In genomic region chr22:43953988-43954771, GRCh38 we compare ENCODE assay signal across 8 cellular contexts. TPM values are rescaled to one million over a fixed set of nuclear protein-coding genes. Genes with fewer than 3 reads are reported as not detected.
A peak's percentile ranks its signal among the peaks of the same experiment; 100 is the strongest.
DNase-seq lines count a peak whose midpoint lies in the region; ATAC-seq and TF ChIP-seq lines count a peak whose summit lies in the region.

No MANE protein-coding gene starts in this region.

- H3K9ac ChIP-seq in HUES48 (ENCODE audit: low read depth, low read length) (peak overlapping the region; percentile 74; the same call in 1 of the 2 replicates), mesenchymal stem cell (ENCODE audit: low read length) (peak overlapping the region; percentile 92)

- H2AK5ac ChIP-seq in mesenchymal stem cell (ENCODE audit: low read length, severe bottlenecking): peak overlapping the region; percentile 41

- peak overlapping the region; percentile 82 for H3K27ac Mint-ChIP-seq in activated naive CD8-positive, alpha-beta T cell treated with anti-CD3 and anti-CD28 coated beads, Interleukin-2, amount 50 U/mL, for 24 hours

- H4K8ac ChIP-seq in mesenchymal stem cell (ENCODE audit: low read length): peak overlapping the region; percentile 9

- no peak for DNase-seq in AG04450 (ENCODE audit: low read depth, low spot score)
- no peak for DNase-seq in activated naive CD8-positive, alpha-beta T cell treated with anti-CD3 and anti-CD28 coated beads, Interleukin-2, amount 50 U/mL, for 24 hours
- DNase-seq in mesenchymal stem cell: no peak
- no peak for DNase-seq in posterior cingulate gyrus
- DNase-seq in middle frontal gyrus (ENCODE audit: extremely low spot score, low spot score): no peak

- no peaks in the 10 kb centered on the region for H3K9me3 Mint-ChIP-seq in activated naive CD8-positive, alpha-beta T cell treated with anti-CD3 and anti-CD28 coated beads, Interleukin-2, amount 50 U/mL, for 24 hours

- H3K4ac ChIP-seq in mesenchymal stem cell (ENCODE audit: low read depth in 1 of 2, low read length in 2 of 2): peak overlapping the region in 1 of 2 experiments; percentile 81

- peaks cover 14% of the 10 kb centered on the region for H3K79me1 ChIP-seq in mesenchymal stem cell (replicated peaks; ENCODE audit: low read length, poor library complexity, severe bottlenecking)

- H2BK5ac ChIP-seq in mesenchymal stem cell (ENCODE audit: low read depth, low read length, poor library complexity, severe bottlenecking): no peak overlapping the region

- POLR2A ChIA-PET in AG04450 (lab: Yijun Ruan, JAX): interaction anchor here (0.6 to 1.2 kb wide), 3 partner anchors 25 to 596 kb away, joined by 3 to 7 read pairs (median 3); partner anchors contain the start of gene PNPLA3

- peak overlapping the region; percentile 71 for H2BK120ac ChIP-seq in mesenchymal stem cell (ENCODE audit: low read depth, low read length)

- 63% methylated on average over 5 of the region's 7 CpGs for WGBS in mesenchymal stem cell

- no peak for TF ChIP-seq CTCF in AG04450 (IDR thresholded peaks at IDR 0.05; ENCODE audit: low read depth, low read length)

- H4K91ac ChIP-seq in mesenchymal stem cell (ENCODE audit: low read length): no peak overlapping the region

- H3K27me3 Mint-ChIP-seq in activated naive CD8-positive, alpha-beta T cell treated with anti-CD3 and anti-CD28 coated beads, Interleukin-2, amount 50 U/mL, for 24 hours: no peaks in the 10 kb centered on the region

- H3K18ac ChIP-seq in mesenchymal stem cell (ENCODE audit: low read depth in 1 of 2, low read length in 2 of 2): no peak overlapping the region

- H3K9me3 ChIP-seq in AG04450 (ENCODE audit: control insufficient read depth, insufficient read depth, low read length): no peaks in the 10 kb centered on the region; the same call in 1 of the 2 replicates
- no peaks in the 10 kb centered on the region for H3K9me3 ChIP-seq in HUES48 (ENCODE audit: control insufficient read depth, insufficient read depth, low read length)
- no peaks in the 10 kb centered on the region for H3K9me3 ChIP-seq in mesenchymal stem cell (ENCODE audit: control insufficient read depth, low read length)

- H3K14ac ChIP-seq in mesenchymal stem cell (ENCODE audit: low read length in 2 of 2): no peak overlapping the region

- peaks cover 33% of the 10 kb centered on the region for H3K4me1 Mint-ChIP-seq in activated naive CD8-positive, alpha-beta T cell treated with anti-CD3 and anti-CD28 coated beads, Interleukin-2, amount 50 U/mL, for 24 hours

- no peak overlapping the region for H3K23ac ChIP-seq in mesenchymal stem cell (ENCODE audit: low read length in 2 of 2)

- peak overlapping the region; percentile 96 for H3K4me3 ChIP-seq in AG04450 (ENCODE audit: low read depth, low read length)
- peak overlapping the region; percentile 74 for H3K4me3 ChIP-seq in HUES48 (ENCODE audit: low read depth, low read length)
- H3K4me3 ChIP-seq in mesenchymal stem cell (ENCODE audit: insufficient read depth in 1 of 2, low read depth in 1 of 2, low read length in 2 of 2): peak overlapping the region; percentile 90 to 95

- H3K36me3 ChIP-seq in HUES48 (ENCODE audit: control insufficient read depth, insufficient read depth, low read length): no peaks in the 10 kb centered on the region
- H3K36me3 ChIP-seq in mesenchymal stem cell (ENCODE audit: control insufficient read depth in 1 of 2, insufficient read depth in 2 of 2, low read depth in 1 of 2, low read length in 2 of 2): peaks cover 0 to 6% of the 10 kb centered on the region in 2 experiments

- no peak for ATAC-seq in activated naive CD8-positive, alpha-beta T cell treated with anti-CD3 and anti-CD28 coated beads, Interleukin-2, amount 50 U/mL, for 24 hours
- ATAC-seq in GM18909 (IDR thresholded peaks at IDR 0.05; ENCODE audit: poor library complexity, unreplicated experiment) (no peak), HG02840 (IDR thresholded peaks at IDR 0.05; ENCODE audit: low FRiP score, unreplicated experiment) (no peak)

- H2BK15ac ChIP-seq in mesenchymal stem cell (ENCODE audit: low read depth, poor library complexity, severe bottlenecking): no peak overlapping the region

- H3K27me3 ChIP-seq in AG04450 (ENCODE audit: control insufficient read depth, insufficient read depth, low read length): no peaks in the 10 kb centered on the region
- H3K27me3 ChIP-seq in HUES48 (ENCODE audit: control insufficient read depth, insufficient read depth, low read length): no peaks in the 10 kb centered on the region
- no peaks in the 10 kb centered on the region for H3K27me3 ChIP-seq in mesenchymal stem cell (ENCODE audit: control insufficient read depth in 1 of 2, insufficient read depth in 1 of 2, low read length in 2 of 2)

- no peak overlapping the region for H2BK12ac ChIP-seq in mesenchymal stem cell (ENCODE audit: low read length in 2 of 2)

- CTCF ChIA-PET in AG04450 (lab: Charles Lee): interaction anchor here (1.8 kb wide), 1 partner anchor 8 kb away, joined by 14 read pairs; no protein-coding TSS in a partner anchor

- intact Hi-C loops in posterior cingulate gyrus (cut with DNase I): no loop called here

- peaks cover 20% of the 10 kb centered on the region for H3K4me1 ChIP-seq in HUES48 (ENCODE audit: control insufficient read depth, insufficient read depth, low read length)
- peaks cover 11% of the 10 kb centered on the region for H3K4me1 ChIP-seq in mesenchymal stem cell (ENCODE audit: control insufficient read depth, insufficient read depth, low read depth, low read length)

- H2AFZ ChIP-seq in mesenchymal stem cell (ENCODE audit: low read depth, low read length): no peak overlapping the region

- H3K27ac ChIP-seq in AG04450 (ENCODE audit: low read depth, low read length): no peak overlapping the region
- H3K27ac ChIP-seq in HUES48 (ENCODE audit: low read depth, low read length): no peak overlapping the region
- H3K27ac ChIP-seq in mesenchymal stem cell (ENCODE audit: low read length, poor library complexity, severe bottlenecking): no peak overlapping the region

- H3K4me2 ChIP-seq in mesenchymal stem cell (ENCODE audit: low read length, poor library complexity, severe bottlenecking): peak overlapping the region; percentile 91

- H3K4me3 Mint-ChIP-seq in activated naive CD8-positive, alpha-beta T cell treated with anti-CD3 and anti-CD28 coated beads, Interleukin-2, amount 50 U/mL, for 24 hours: peak overlapping the region; percentile 94

- peaks cover 2% of the 10 kb centered on the region for H3K36me3 Mint-ChIP-seq in activated naive CD8-positive, alpha-beta T cell treated with anti-CD3 and anti-CD28 coated beads, Interleukin-2, amount 50 U/mL, for 24 hours (ENCODE audit: low read depth)

RNA-seq across cellular contexts. Expression of gene SAMM50, which starts 1.1 kb away (rescaled TPM):
- 51.8 and 61.7 TPM in 2 replicates for polyA plus RNA-seq in AG04450 (2011; rRNA removed)
- polyA minus RNA-seq in AG04450 (2011; rRNA and poly(A)+ RNA removed): 31.9 and 34.8 TPM in 2 replicates
- polyA plus RNA-seq in mesenchymal stem cell (2013, experiment 1 of 2): 31.9 TPM
- 31.7 TPM for polyA plus RNA-seq in mesenchymal stem cell (2013, experiment 2 of 2)

RNA-seq across cellular contexts. Expression of gene PNPLA3, which starts 30.6 kb away (rescaled TPM):
- 3.9 and 4.0 TPM in 2 replicates for polyA plus RNA-seq in AG04450 (2011; rRNA removed)
- polyA minus RNA-seq in AG04450 (2011; rRNA and poly(A)+ RNA removed): 3.4 and 4.7 TPM in 2 replicates
- 26.7 TPM for polyA plus RNA-seq in mesenchymal stem cell (2013, experiment 1 of 2)
- polyA plus RNA-seq in mesenchymal stem cell (2013, experiment 2 of 2): 25.6 TPM
